In the genomic region with DNA sequence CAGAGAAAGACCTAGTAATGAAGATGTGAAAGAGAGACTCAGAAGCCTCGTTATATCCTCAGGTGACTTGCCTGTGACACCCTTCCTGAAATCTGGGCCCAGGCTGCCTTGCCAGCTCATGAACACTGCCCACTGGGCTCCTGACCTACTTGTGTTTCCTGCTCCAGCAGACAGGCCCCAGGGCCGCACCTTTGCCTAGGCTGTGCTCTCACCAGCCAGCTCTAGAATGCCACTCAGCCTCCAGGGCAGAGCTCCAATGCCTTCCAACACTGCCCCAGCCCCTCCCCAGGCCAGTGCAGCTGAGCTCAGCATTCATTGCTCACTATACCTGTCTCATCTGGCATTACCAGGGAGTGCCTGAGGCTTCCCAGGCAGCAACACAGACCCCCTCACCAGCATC, we compare ENCODE assay signal across 16 cellular contexts.
DNase-seq lines count a peak whose midpoint lies in the region; ATAC-seq, FAIRE-seq and TF ChIP-seq lines count a peak whose summit lies in the region.
"Had no signal": no experiment of that assay in that cellular context is flagged by ENCODE, and none has a peak within 500 bp of the region (broad histone marks: within the 10 kb centered on the region; RNA-seq: fewer than 3 reads in every experiment).

No MANE protein-coding gene starts in this region.

- H2AK5ac ChIP-seq in H1 (ENCODE audit: low read depth, low read length): no peak overlapping the region

- WGBS in H1 (ENCODE audit: extremely low coverage in 1 of 2, insufficient coverage in 1 of 2, insufficient read length in 1 of 2, insufficient replicate concordance in 2 of 2, low coverage in 1 of 2, low lambda C conversion rate in 2 of 2, missing lambda C conversion rate in 1 of 2), 2 experiments: 100% methylated on average over 2 of the region's 2 CpGs; no CpG with 5 or more reads in 1 of the 2 experiments
- 58% methylated on average over 2 of the region's 2 CpGs for WGBS in esophagus muscularis mucosa

- H4K91ac ChIP-seq in H1 (replicated peaks; ENCODE audit: insufficient read length, low read length): no peak overlapping the region

- H2BK20ac ChIP-seq in H1 (ENCODE audit: low read length): no peak overlapping the region

- no peaks in the 10 kb centered on the region for H3K9me3 Mint-ChIP-seq in activated naive CD4-positive, alpha-beta T cell treated with anti-CD3 and anti-CD28 coated beads, Interleukin-2, amount 50 U/mL, for 24 hours
- H3K9me3 Mint-ChIP-seq in activated naive CD4-positive, alpha-beta T cell treated with anti-CD3 and anti-CD28 coated beads, Interleukin-2, amount 50 U/mL, for 72 hours: no peaks in the 10 kb centered on the region
- H3K9me3 Mint-ChIP-seq in activated CD4-positive, alpha-beta memory T cell treated with anti-CD3 and anti-CD28 coated beads for 36 hours: no peaks in the 10 kb centered on the region
- H3K9me3 Mint-ChIP-seq: type B pancreatic cell had no signal

- peaks cover 8% of the 10 kb centered on the region for H3K4me1 Mint-ChIP-seq in activated naive CD4-positive, alpha-beta T cell treated with anti-CD3 and anti-CD28 coated beads, Interleukin-2, amount 50 U/mL, for 24 hours
- peaks cover 22% of the 10 kb centered on the region for H3K4me1 Mint-ChIP-seq in activated CD4-positive, alpha-beta memory T cell treated with anti-CD3 and anti-CD28 coated beads for 36 hours (ENCODE audit: low read depth)

- H3K56ac ChIP-seq in H1 (replicated peaks; ENCODE audit: insufficient read length, low read depth, low read length): no peak overlapping the region

- no peak overlapping the region for H2BK120ac ChIP-seq in H1 (replicated peaks; ENCODE audit: low read depth, low read length)

- no peaks in the 10 kb centered on the region for H3K27me3 Mint-ChIP-seq in activated naive CD4-positive, alpha-beta T cell treated with anti-CD3 and anti-CD28 coated beads, Interleukin-2, amount 50 U/mL, for 24 hours
- H3K27me3 Mint-ChIP-seq in activated CD4-positive, alpha-beta memory T cell treated with anti-CD3 and anti-CD28 coated beads for 36 hours: no peaks in the 10 kb centered on the region
- H3K27me3 Mint-ChIP-seq: type B pancreatic cell had no signal

- H3K27ac Mint-ChIP-seq in activated naive CD4-positive, alpha-beta T cell treated with anti-CD3 and anti-CD28 coated beads, Interleukin-2, amount 50 U/mL, for 24 hours: peak overlapping the region; percentile 20
- no peak overlapping the region for H3K27ac Mint-ChIP-seq in activated naive CD4-positive, alpha-beta T cell treated with anti-CD3 and anti-CD28 coated beads, Interleukin-2, amount 50 U/mL, for 72 hours
- no peak overlapping the region for H3K27ac Mint-ChIP-seq in activated CD4-positive, alpha-beta memory T cell treated with anti-CD3 and anti-CD28 coated beads for 36 hours

- no peaks in the 10 kb centered on the region for H3K36me3 Mint-ChIP-seq in activated naive CD4-positive, alpha-beta T cell treated with anti-CD3 and anti-CD28 coated beads, Interleukin-2, amount 50 U/mL, for 24 hours
- H3K36me3 Mint-ChIP-seq in activated naive CD4-positive, alpha-beta T cell treated with anti-CD3 and anti-CD28 coated beads, Interleukin-2, amount 50 U/mL, for 72 hours: no peaks in the 10 kb centered on the region
- no peaks in the 10 kb centered on the region for H3K36me3 Mint-ChIP-seq in activated CD4-positive, alpha-beta memory T cell treated with anti-CD3 and anti-CD28 coated beads for 36 hours

- H3K79me1 ChIP-seq in H1 (ENCODE audit: low read depth, low read length): peaks cover 2% of the 10 kb centered on the region; the same call in 1 of the 2 replicates

- TF ChIP-seq POLR2A in H1 (IDR thresholded peaks at IDR 0.05; ENCODE audit: control extremely low read depth in 1 of 2, low read depth in 2 of 2, low read length in 2 of 2) (no peak), gastrocnemius medialis (IDR thresholded peaks at IDR 0.05) (no peak), esophagus muscularis mucosa (IDR thresholded peaks at IDR 0.05; ENCODE audit: low read depth) (no peak)

- H2BK12ac ChIP-seq in H1 (ENCODE audit: low read depth, low read length): no peak overlapping the region

- H3K9me3 ChIP-seq in H1 (ENCODE audit: insufficient read depth in 2 of 2, low read depth in 1 of 2, low read length in 1 of 2) (no peaks in the 10 kb centered on the region), gastrocnemius medialis (no peaks in the 10 kb centered on the region), esophagus muscularis mucosa (no peaks in the 10 kb centered on the region)
- H3K9me3 ChIP-seq: right lobe of liver, SK-N-SH had no signal

- no peak for ATAC-seq in activated naive CD4-positive, alpha-beta T cell treated with anti-CD3 and anti-CD28 coated beads, Interleukin-2, amount 50 U/mL, for 72 hours
- peak; percentile 25 to 48 for ATAC-seq in gastrocnemius medialis
- no peak for ATAC-seq in HG02798 (IDR thresholded peaks at IDR 0.05; ENCODE audit: poor library complexity, unreplicated experiment)
- ATAC-seq: right lobe of liver had no signal

- H4K20me1 ChIP-seq in H1 (replicated peaks in 1 of 2; ENCODE audit: control insufficient read depth in 1 of 2, insufficient read depth in 2 of 2, low read length in 2 of 2): peaks cover 0 to 2% of the 10 kb centered on the region in 2 experiments

- intact Hi-C loops in activated CD4-positive, alpha-beta memory T cell treated with anti-CD3 and anti-CD28 coated beads for 36 hours (cut with micrococcal nuclease): loop anchor here (1.0 kb wide), 1 partner anchor 31 kb away; no protein-coding TSS in a partner anchor
- intact Hi-C loops in gastrocnemius medialis (cut with DNase I; ENCODE audit: low total_unique reads): no loop called here
- intact Hi-C loops in esophagus muscularis mucosa (cut with DNase I): no loop called here

- H3K36me3 ChIP-seq in H1 (ENCODE audit: control insufficient read depth in 2 of 4, insufficient read depth in 4 of 4, low read length in 3 of 4): peaks cover 15 to 36% (median 26%) of the 10 kb centered on the region in 4 experiments; a peak in 7 of 8 replicates
- H3K36me3 ChIP-seq in gastrocnemius medialis: peaks cover 0 to 70% of the 10 kb centered on the region in 2 donors
- peaks cover 46 to 95% (median 73%) of the 10 kb centered on the region in 4 donors for H3K36me3 ChIP-seq in esophagus muscularis mucosa

- FAIRE-seq in H1 (lab: Jason Lieb, UNC): no peak

- POLR2A ChIA-PET in activated CD4-positive, alpha-beta memory T cell treated with anti-CD3 and anti-CD28 coated beads for 36 hours (lab: Charles Lee): no interaction called here
- POLR2A ChIA-PET in H1 (lab: Charles Lee; ENCODE audit: partially characterized antibody): no interaction called here

- no peak overlapping the region for H3K23ac ChIP-seq in H1 (ENCODE audit: insufficient read length)

- H3K14ac ChIP-seq in H1 (ENCODE audit: insufficient read length): no peak overlapping the region

- in situ Hi-C loops in gastrocnemius medialis (cut with MboI; ENCODE audit: low sequenced_read_pairs in 4 of 4): no loop called here

- no peak overlapping the region for H4K5ac ChIP-seq in H1 (ENCODE audit: insufficient read length, low read depth, low read length)

- CTCF ChIA-PET in activated CD4-positive, alpha-beta memory T cell treated with anti-CD3 and anti-CD28 coated beads for 36 hours (lab: Charles Lee): interaction anchor here (0.7 to 1.5 kb wide), 3 partner anchors 10 to 101 kb away, joined by 4 read pairs; no protein-coding TSS in a partner anchor
- CTCF ChIA-PET in H1 (lab: Charles Lee; ENCODE audit: partially characterized antibody): interaction anchor here (0.7 to 1.4 kb wide), 3 partner anchors 17 to 142 kb away, joined by 4 to 7 read pairs (median 5); no protein-coding TSS in a partner anchor

- H3K27me3 ChIP-seq in H1 (replicated peaks in 1 of 4; ENCODE audit: control insufficient read depth in 3 of 4, extremely low read depth in 1 of 4, insufficient read depth in 3 of 4, low read length in 3 of 4) (no peaks in the 10 kb centered on the region), gastrocnemius medialis (no peaks in the 10 kb centered on the region), esophagus muscularis mucosa (no peaks in the 10 kb centered on the region)
- H3K27me3 ChIP-seq: dorsolateral prefrontal cortex, right lobe of liver had no signal

- H3K4ac ChIP-seq in H1 (replicated peaks; ENCODE audit: insufficient read length, low read depth, low read length): no peak overlapping the region

- TF ChIP-seq RAD21 in H1 (IDR thresholded peaks at IDR 0.05 in 1 of 2, conservative IDR thresholded peaks at IDR 0.05 in 1 of 2; ENCODE audit: low read depth in 2 of 2, low read length in 2 of 2): no peak

- no peak overlapping the region for H3K18ac ChIP-seq in H1 (ENCODE audit: extremely low read depth, low read length)

- H3K4me3 Mint-ChIP-seq in activated naive CD4-positive, alpha-beta T cell treated with anti-CD3 and anti-CD28 coated beads, Interleukin-2, amount 50 U/mL, for 24 hours: no peak overlapping the region
- no peak overlapping the region for H3K4me3 Mint-ChIP-seq in activated CD4-positive, alpha-beta memory T cell treated with anti-CD3 and anti-CD28 coated beads for 36 hours
- H3K4me3 Mint-ChIP-seq: type B pancreatic cell had no signal

- H3K4me3 ChIP-seq in H1 (ENCODE audit: extremely low read depth in 1 of 4, insufficient read depth in 2 of 4, low read depth in 3 of 4, low read length in 4 of 4) (no peak overlapping the region), gastrocnemius medialis (no peak overlapping the region), esophagus muscularis mucosa (no peak overlapping the region)
- H3K4me3 ChIP-seq: dorsolateral prefrontal cortex, right lobe of liver had no signal

- no peak overlapping the region for H3K9ac ChIP-seq in H1 (replicated peaks in 1 of 4; ENCODE audit: extremely low read depth in 1 of 4, low read depth in 3 of 4, low read length in 3 of 4)
- H3K9ac ChIP-seq: SK-N-SH had no signal

- H3K4me2 ChIP-seq in H1 (ENCODE audit: insufficient read depth in 1 of 2, low read depth in 2 of 2, low read length in 2 of 2): no peak overlapping the region
- H3K4me2 ChIP-seq: SK-N-SH had no signal

- DNase-seq in activated naive CD4-positive, alpha-beta T cell treated with anti-CD3 and anti-CD28 coated beads, Interleukin-2, amount 50 U/mL, for 72 hours (ENCODE audit: low spot score in 2 of 2): no peak
- DNase-seq in activated CD4-positive, alpha-beta memory T cell treated with anti-CD3 and anti-CD28 coated beads for 36 hours: peak; percentile 49
- DNase-seq in H1 (ENCODE audit: low read depth in 1 of 2, low spot score in 2 of 2) (no peak), gastrocnemius medialis (peak; percentile 36 to 64), esophagus muscularis mucosa (ENCODE audit: extremely low spot score) (no peak), MV-4-11 (lab: John Stamatoyannopoulos, UW) (no peak)
- DNase-seq: GF-D8; NCI-H2227 treated with DMSO at 0.1 percent for 48 hours; SK-N-SH; stimulated activated CD4-positive, alpha-beta T cell treated with anti-CD3 and anti-CD28 coated beads, Interleukin-2, amount 100 ng/mL, for 48 hours; WERI-Rb-1 had no signal

- H2BK15ac ChIP-seq in H1 (ENCODE audit: low read length): no peak overlapping the region

- peaks cover 0 to 1% (median 0%) of the 10 kb centered on the region in 4 experiments; a peak in 1 of 7 replicates for H3K4me1 ChIP-seq in H1 (replicated peaks in 1 of 4; ENCODE audit: control insufficient read depth in 3 of 4, insufficient read depth in 4 of 4, low read length in 3 of 4)
- H3K4me1 ChIP-seq in gastrocnemius medialis: peaks cover 17 to 23% of the 10 kb centered on the region in 2 donors
- H3K4me1 ChIP-seq in esophagus muscularis mucosa: peaks cover 7 to 21% (median 14%) of the 10 kb centered on the region in 4 donors
- H3K4me1 ChIP-seq: right lobe of liver had no signal

- no peaks in the 10 kb centered on the region for H3K79me2 ChIP-seq in H1 (ENCODE audit: control insufficient read depth in 1 of 2, insufficient read depth in 2 of 2, low read length in 2 of 2)

- no peaks in the 10 kb centered on the region for H3K23me2 ChIP-seq in H1 (ENCODE audit: low read depth, low read length)

- H4K8ac ChIP-seq in H1 (ENCODE audit: extremely low read depth, insufficient read depth, low read length): no peak overlapping the region

- no peak overlapping the region for H2AFZ ChIP-seq in H1 (ENCODE audit: low read length)

- H2BK5ac ChIP-seq in H1 (ENCODE audit: low read depth, low read length): 0 out of 2 replicates have a peak overlapping the region, but pooled peaks have one; percentile 30

- no peak for TF ChIP-seq EP300 in H1 (IDR thresholded peaks at IDR 0.05; ENCODE audit: borderline replicate concordance in 1 of 2, low read depth in 2 of 2, low read length in 2 of 2)
- TF ChIP-seq EP300 in esophagus muscularis mucosa (IDR thresholded peaks at IDR 0.05): no peak

- H3K27ac ChIP-seq in H1 (ENCODE audit: low read depth, low read length) (no peak overlapping the region), gastrocnemius medialis (peak overlapping the region; percentile 19 to 60 (median 48)), esophagus muscularis mucosa (replicated peaks in 1 of 4) (no peak overlapping the region)
- H3K27ac ChIP-seq: right lobe of liver, WERI-Rb-1 had no signal

- TF ChIP-seq CTCF in H1 (IDR thresholded peaks at IDR 0.05; ENCODE audit: control extremely low read depth in 1 of 3, insufficient read depth in 1 of 3, low read depth in 1 of 3, low read length in 3 of 3): no peak
- no peak for TF ChIP-seq CTCF in gastrocnemius medialis (IDR thresholded peaks at IDR 0.05 in 4 of 5, conservative IDR thresholded peaks at IDR 0.05 in 1 of 5)
- TF ChIP-seq CTCF in esophagus muscularis mucosa (IDR thresholded peaks at IDR 0.05): no peak

Comparison
In these comparisons a context has a peak if more than half of its experiments do, and no peak if none do; other contexts are left out.
1. ATAC-seq: peak in gastrocnemius medialis (2 of 2); none in activated naive CD4-positive, alpha-beta T cell treated with anti-CD3 and anti-CD28 coated beads, Interleukin-2, amount 50 U/mL, for 72 hours (0 of 2) and HG02798 (single experiment).
2. DNase-seq: peak in activated CD4-positive, alpha-beta memory T cell treated with anti-CD3 and anti-CD28 coated beads for 36 hours (single experiment) and gastrocnemius medialis (2 of 2); none in activated naive CD4-positive, alpha-beta T cell treated with anti-CD3 and anti-CD28 coated beads, Interleukin-2, amount 50 U/mL, for 72 hours (0 of 2), H1 (0 of 2), esophagus muscularis mucosa (single experiment) and MV-4-11 (single experiment).
3. H3K27ac ChIP-seq: peak in gastrocnemius medialis (4 of 4); none in H1 (single experiment) and esophagus muscularis mucosa (0 of 4).